In the genomic region with DNA sequence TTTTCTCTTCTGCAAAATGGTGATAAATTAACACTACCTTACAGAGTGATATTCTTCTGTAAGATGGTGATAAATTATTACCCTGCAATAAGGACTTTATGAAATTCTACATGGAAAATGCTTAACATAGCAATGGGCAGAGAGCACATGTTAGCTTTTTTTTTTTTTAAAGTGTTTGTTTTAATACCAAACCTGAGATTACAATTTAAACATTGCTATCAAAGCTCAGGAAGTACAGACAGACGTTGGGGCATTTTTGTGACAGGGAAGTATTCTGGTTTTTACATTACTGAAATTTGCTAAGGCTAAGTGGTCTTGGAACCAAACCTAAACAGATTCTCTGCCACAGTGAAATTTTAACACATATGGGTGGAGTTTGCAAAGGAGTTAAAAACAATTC, we compare ENCODE assay signal across 1 cellular context.
TF ChIP-seq lines count a peak whose summit lies in the region.

No MANE protein-coding gene starts in this region.

TF ChIP-seq in HepG2, 621 proteins besides CTCF, POLR2A, EP300 and RAD21 (continued from another document and continues in another):
- TF ChIP-seq KDM6A (CRISPR knock-in tag; IDR thresholded peaks at IDR 0.05; ENCODE audit: low read depth) (no peak), SOX5 (CRISPR knock-in tag; IDR thresholded peaks at IDR 0.05; ENCODE audit: borderline replicate concordance) (peak; percentile 35; the same call in 1 of the 2 replicates), ZNF367 (CRISPR knock-in tag; IDR thresholded peaks at IDR 0.05; ENCODE audit: borderline replicate concordance) (no peak), ZNF17 (CRISPR knock-in tag; IDR thresholded peaks at IDR 0.05) (no peak), ZBTB8A (CRISPR knock-in tag; IDR thresholded peaks at IDR 0.05; ENCODE audit: borderline replicate concordance, low read depth) (no peak), SOX13 (IDR thresholded peaks at IDR 0.05) (no peak), SOX13 (CRISPR knock-in tag; conservative IDR thresholded peaks at IDR 0.05 in 1 of 2, IDR thresholded peaks at IDR 0.05 in 1 of 2) (peak in 1 of 2 experiments; percentile 10; a peak in 1 of 4 replicates), NFE2 (CRISPR knock-in tag; IDR thresholded peaks at IDR 0.05) (no peak), PPARG (CRISPR knock-in tag; conservative IDR thresholded peaks at IDR 0.05) (no peak), ZNF3 (CRISPR knock-in tag; IDR thresholded peaks at IDR 0.05) (no peak), PHF8 (CRISPR knock-in tag; IDR thresholded peaks at IDR 0.05) (no peak), ZNF891 (CRISPR knock-in tag; IDR thresholded peaks at IDR 0.05) (no peak), SP2 (CRISPR knock-in tag; IDR thresholded peaks at IDR 0.05) (no peak), ZNF839 (CRISPR knock-in tag; IDR thresholded peaks at IDR 0.05; ENCODE audit: borderline replicate concordance) (no peak), ZNF772 (CRISPR knock-in tag; IDR thresholded peaks at IDR 0.05) (no peak), ZNF496 (CRISPR knock-in tag; IDR thresholded peaks at IDR 0.05; ENCODE audit: insufficient replicate concordance) (no peak), GTF2F1 (IDR thresholded peaks at IDR 0.05; ENCODE audit: low read length) (no peak), PRMT3 (CRISPR knock-in tag; IDR thresholded peaks at IDR 0.05; ENCODE audit: borderline replicate concordance, low read depth) (no peak), ZBTB7A (CRISPR knock-in tag; IDR thresholded peaks at IDR 0.05) (no peak), ZC3H13 (CRISPR knock-in tag; IDR thresholded peaks at IDR 0.05) (no peak), TCF7 (IDR thresholded peaks at IDR 0.05; ENCODE audit: low read depth) (no peak), ZBTB42 (CRISPR knock-in tag; IDR thresholded peaks at IDR 0.05) (no peak), MTF2 (CRISPR knock-in tag; IDR thresholded peaks at IDR 0.05; ENCODE audit: borderline replicate concordance) (no peak), ZNF816 (CRISPR knock-in tag; IDR thresholded peaks at IDR 0.05; ENCODE audit: borderline replicate concordance) (no peak)
- TF ChIP-seq, protein P1, sequence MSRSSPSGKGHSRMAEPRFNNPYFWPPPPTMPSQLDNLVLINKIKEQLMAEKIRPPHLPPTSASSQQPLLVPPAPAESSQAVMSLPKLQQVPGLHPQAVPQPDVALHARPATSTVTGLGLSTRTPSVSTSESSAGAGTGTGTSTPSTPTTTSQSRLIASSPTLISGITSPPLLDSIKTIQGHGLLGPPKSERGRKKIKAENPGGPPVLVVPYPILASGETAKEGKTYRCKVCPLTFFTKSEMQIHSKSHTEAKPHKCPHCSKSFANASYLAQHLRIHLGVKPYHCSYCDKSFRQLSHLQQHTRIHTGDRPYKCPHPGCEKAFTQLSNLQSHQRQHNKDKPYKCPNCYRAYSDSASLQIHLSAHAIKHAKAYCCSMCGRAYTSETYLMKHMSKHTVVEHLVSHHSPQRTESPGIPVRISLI (CRISPR knock-in tag; IDR thresholded peaks at IDR 0.05; ENCODE audit: borderline replicate concordance) = peak; percentile 75; the same call in 1 of the 2 replicates
- TF ChIP-seq, protein P2, sequence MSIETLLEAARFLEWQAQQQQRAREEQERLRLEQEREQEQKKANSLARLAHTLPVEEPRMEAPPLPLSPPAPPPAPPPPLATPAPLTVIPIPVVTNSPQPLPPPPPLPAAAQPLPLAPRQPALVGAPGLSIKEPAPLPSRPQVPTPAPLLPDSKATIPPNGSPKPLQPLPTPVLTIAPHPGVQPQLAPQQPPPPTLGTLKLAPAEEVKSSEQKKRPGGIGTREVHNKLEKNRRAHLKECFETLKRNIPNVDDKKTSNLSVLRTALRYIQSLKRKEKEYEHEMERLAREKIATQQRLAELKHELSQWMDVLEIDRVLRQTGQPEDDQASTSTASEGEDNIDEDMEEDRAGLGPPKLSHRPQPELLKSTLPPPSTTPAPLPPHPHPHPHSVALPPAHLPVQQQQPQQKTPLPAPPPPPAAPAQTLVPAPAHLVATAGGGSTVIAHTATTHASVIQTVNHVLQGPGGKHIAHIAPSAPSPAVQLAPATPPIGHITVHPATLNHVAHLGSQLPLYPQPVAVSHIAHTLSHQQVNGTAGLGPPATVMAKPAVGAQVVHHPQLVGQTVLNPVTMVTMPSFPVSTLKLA (IDR thresholded peaks at IDR 0.05) = no peak
- TF ChIP-seq, protein P3, sequence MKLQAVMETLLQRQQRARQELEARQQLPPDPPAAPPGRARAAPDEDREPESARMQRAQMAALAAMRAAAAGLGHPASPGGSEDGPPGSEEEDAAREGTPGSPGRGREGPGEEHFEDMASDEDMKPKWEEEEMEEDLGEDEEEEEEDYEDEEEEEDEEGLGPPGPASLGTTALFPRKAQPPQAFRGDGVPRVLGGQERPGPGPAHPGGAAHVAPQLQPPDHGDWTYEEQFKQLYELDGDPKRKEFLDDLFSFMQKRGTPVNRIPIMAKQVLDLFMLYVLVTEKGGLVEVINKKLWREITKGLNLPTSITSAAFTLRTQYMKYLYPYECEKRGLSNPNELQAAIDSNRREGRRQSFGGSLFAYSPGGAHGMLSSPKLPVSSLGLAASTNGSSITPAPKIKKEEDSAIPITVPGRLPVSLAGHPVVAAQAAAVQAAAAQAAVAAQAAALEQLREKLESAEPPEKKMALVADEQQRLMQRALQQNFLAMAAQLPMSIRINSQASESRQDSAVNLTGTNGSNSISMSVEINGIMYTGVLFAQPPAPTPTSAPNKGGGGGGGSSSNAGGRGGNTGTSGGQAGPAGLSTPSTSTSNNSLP (IDR thresholded peaks at IDR 0.05; ENCODE audit: low read depth, low read length) = peak; percentile 34; the same call in 1 of the 2 replicates
- TF ChIP-seq, protein P4, sequence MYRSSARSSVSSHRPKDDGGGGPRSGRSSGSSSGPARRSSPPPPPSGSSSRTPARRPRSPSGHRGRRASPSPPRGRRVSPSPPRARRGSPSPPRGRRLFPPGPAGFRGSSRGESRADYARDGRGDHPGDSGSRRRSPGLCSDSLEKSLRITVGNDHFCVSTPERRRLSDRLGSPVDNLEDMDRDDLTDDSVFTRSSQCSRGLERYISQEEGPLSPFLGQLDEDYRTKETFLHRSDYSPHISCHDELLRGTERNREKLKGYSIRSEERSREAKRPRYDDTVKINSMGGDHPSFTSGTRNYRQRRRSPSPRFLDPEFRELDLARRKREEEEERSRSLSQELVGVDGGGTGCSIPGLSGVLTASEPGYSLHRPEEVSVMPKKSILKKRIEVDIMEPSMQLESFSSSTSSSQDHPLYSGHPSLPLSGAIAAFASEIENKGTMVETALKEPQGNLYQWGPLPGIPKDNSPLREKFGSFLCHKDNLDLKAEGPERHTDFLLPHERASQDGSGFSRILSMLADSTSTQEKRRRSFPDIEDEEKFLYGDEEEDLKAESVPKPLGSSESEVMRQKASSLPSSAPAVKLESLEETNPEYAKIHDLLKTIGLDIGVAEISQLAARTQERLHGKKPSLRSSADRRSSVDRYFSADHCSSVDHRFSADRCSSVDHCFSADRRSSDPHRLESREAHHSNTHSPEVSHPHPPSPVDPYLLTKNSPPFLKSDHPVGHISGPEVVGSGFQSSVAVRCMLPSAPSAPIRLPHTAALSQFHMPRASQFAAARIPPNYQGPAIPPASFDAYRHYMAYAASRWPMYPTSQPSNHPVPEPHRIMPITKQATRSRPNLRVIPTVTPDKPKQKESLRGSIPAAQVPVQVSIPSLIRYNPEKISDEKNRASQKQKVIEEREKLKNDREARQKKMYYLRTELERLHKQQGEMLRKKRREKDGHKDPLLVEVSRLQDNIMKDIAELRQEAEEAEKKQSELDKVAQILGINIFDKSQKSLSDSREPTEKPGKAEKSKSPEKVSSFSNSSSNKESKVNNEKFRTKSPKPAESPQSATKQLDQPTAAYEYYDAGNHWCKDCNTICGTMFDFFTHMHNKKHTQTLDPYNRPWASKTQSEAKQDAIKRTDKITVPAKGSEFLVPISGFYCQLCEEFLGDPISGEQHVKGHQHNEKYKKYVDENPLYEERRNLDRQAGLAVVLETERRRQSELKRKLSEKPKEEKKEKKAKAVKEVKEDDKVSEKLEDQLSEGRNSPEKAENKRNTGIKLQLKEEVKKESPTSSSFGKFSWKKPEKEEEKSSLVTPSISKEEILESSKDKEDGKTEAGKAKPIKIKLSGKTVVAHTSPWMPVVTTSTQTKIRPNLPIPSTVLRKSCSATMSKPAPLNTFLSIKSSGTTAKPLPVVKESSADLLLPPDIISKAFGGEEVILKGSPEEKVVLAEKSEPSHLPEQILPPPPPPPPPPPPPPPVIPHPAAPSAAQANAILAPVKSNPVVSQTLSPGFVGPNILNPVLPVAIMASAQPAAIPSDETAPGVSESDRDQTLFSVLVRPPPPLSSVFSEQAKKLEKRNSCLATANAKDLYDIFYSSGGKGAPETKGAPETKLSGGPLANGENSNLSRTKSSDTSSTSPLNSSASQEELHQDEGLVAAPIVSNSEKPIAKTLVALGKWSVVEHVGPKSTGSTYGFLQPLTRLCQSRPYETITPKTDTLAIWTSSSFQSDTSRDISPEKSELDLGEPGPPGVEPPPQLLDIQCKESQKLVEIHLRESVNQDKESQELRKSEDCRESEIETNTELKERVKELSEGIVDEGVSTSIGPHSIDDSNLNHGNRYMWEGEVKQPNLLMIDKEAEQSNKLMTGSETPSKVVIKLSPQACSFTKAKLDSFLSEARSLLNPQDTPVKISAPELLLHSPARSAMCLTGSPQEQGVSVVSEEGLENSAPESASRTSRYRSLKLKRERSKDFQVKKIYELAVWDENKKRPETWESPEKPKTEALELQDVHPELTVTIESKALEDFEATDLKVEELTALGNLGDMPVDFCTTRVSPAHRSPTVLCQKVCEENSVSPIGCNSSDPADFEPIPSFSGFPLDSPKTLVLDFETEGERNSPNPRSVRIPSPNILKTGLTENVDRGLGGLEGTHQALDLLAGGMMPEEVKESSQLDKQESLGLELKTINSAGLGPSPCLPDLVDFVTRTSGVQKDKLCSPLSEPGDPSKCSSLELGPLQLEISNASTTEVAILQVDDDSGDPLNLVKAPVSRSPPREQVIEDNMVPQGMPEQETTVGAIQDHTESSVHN (CRISPR knock-in tag; IDR thresholded peaks at IDR 0.05) = no peak
- TF ChIP-seq, protein P5, sequence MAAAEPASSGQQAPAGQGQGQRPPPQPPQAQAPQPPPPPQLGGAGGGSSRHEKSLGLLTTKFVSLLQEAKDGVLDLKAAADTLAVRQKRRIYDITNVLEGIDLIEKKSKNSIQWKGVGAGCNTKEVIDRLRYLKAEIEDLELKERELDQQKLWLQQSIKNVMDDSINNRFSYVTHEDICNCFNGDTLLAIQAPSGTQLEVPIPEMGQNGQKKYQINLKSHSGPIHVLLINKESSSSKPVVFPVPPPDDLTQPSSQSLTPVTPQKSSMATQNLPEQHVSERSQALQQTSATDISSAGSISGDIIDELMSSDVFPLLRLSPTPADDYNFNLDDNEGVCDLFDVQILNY (CRISPR knock-in tag; conservative IDR thresholded peaks at IDR 0.05) = no peak
- TF ChIP-seq, protein P6, sequence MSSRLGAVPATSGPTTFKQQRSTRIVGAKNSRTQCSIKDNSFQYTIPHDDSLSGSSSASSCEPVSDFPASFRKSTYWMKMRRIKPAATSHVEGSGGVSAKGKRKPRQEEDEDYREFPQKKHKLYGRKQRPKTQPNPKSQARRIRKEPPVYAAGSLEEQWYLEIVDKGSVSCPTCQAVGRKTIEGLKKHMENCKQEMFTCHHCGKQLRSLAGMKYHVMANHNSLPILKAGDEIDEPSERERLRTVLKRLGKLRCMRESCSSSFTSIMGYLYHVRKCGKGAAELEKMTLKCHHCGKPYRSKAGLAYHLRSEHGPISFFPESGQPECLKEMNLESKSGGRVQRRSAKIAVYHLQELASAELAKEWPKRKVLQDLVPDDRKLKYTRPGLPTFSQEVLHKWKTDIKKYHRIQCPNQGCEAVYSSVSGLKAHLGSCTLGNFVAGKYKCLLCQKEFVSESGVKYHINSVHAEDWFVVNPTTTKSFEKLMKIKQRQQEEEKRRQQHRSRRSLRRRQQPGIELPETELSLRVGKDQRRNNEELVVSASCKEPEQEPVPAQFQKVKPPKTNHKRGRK (CRISPR knock-in tag; IDR thresholded peaks at IDR 0.05) = no peak
- TF ChIP-seq, protein P7, sequence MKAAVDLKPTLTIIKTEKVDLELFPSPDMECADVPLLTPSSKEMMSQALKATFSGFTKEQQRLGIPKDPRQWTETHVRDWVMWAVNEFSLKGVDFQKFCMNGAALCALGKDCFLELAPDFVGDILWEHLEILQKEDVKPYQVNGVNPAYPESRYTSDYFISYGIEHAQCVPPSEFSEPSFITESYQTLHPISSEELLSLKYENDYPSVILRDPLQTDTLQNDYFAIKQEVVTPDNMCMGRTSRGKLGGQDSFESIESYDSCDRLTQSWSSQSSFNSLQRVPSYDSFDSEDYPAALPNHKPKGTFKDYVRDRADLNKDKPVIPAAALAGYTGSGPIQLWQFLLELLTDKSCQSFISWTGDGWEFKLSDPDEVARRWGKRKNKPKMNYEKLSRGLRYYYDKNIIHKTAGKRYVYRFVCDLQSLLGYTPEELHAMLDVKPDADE (CRISPR knock-in tag; IDR thresholded peaks at IDR 0.05) = no peak
- TF ChIP-seq, protein P8, sequence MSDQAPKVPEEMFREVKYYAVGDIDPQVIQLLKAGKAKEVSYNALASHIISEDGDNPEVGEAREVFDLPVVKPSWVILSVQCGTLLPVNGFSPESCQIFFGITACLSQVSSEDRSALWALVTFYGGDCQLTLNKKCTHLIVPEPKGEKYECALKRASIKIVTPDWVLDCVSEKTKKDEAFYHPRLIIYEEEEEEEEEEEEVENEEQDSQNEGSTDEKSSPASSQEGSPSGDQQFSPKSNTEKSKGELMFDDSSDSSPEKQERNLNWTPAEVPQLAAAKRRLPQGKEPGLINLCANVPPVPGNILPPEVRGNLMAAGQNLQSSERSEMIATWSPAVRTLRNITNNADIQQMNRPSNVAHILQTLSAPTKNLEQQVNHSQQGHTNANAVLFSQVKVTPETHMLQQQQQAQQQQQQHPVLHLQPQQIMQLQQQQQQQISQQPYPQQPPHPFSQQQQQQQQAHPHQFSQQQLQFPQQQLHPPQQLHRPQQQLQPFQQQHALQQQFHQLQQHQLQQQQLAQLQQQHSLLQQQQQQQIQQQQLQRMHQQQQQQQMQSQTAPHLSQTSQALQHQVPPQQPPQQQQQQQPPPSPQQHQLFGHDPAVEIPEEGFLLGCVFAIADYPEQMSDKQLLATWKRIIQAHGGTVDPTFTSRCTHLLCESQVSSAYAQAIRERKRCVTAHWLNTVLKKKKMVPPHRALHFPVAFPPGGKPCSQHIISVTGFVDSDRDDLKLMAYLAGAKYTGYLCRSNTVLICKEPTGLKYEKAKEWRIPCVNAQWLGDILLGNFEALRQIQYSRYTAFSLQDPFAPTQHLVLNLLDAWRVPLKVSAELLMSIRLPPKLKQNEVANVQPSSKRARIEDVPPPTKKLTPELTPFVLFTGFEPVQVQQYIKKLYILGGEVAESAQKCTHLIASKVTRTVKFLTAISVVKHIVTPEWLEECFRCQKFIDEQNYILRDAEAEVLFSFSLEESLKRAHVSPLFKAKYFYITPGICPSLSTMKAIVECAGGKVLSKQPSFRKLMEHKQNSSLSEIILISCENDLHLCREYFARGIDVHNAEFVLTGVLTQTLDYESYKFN (CRISPR knock-in tag; conservative IDR thresholded peaks at IDR 0.05) = peak; percentile 74
- TF ChIP-seq, protein P9, sequence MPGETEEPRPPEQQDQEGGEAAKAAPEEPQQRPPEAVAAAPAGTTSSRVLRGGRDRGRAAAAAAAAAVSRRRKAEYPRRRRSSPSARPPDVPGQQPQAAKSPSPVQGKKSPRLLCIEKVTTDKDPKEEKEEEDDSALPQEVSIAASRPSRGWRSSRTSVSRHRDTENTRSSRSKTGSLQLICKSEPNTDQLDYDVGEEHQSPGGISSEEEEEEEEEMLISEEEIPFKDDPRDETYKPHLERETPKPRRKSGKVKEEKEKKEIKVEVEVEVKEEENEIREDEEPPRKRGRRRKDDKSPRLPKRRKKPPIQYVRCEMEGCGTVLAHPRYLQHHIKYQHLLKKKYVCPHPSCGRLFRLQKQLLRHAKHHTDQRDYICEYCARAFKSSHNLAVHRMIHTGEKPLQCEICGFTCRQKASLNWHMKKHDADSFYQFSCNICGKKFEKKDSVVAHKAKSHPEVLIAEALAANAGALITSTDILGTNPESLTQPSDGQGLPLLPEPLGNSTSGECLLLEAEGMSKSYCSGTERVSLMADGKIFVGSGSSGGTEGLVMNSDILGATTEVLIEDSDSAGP (CRISPR knock-in tag; IDR thresholded peaks at IDR 0.05; ENCODE audit: borderline replicate concordance) = no peak
